11 cellular contexts compared by ENCODE assay signal in the genomic region with DNA sequence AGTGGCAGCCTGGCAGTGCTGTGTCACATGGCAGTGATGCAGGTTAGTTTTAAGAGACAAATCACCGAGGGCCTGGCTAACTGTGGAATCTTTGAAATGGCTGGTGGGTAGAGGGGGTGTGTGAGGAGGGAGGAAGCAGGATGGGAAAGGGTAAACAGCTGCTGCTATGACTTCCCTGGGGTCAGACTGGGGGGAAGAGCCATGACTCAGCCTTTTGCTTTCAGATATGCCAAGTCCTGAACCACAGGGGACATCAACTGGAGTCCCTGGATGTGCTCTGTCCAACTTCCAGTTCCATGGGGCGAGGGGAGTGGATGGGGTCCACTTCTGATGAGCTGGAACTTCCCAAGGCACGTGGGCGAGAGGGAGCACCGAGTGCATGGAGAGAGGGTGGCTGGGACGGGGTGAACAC.
DNase-seq lines count a peak whose midpoint lies in the region; ATAC-seq and TF ChIP-seq lines count a peak whose summit lies in the region.
"Had no signal": no experiment of that assay in that cellular context is flagged by ENCODE, and none has a peak within 500 bp of the region (broad histone marks: within the 10 kb centered on the region; RNA-seq: fewer than 3 reads in every experiment).

No MANE protein-coding gene starts in this region.

- peak; percentile 45 for DNase-seq in ELF-1 (ENCODE audit: low read depth, low spot score)
- peak; percentile 43 for DNase-seq in MV-4-11 (lab: John Stamatoyannopoulos, UW)
- no peak for DNase-seq in dorsolateral prefrontal cortex
- no peak for DNase-seq in osteocyte (ENCODE audit: extremely low spot score, unreplicated experiment)
- DNase-seq in GM13977 (ENCODE audit: low spot score): no peak
- no peak for DNase-seq in immature natural killer cell
- DNase-seq in G401 (ENCODE audit: low spot score): no peak
- DNase-seq: occipital lobe had no signal

- no peak overlapping the region for H3K4me3 Mint-ChIP-seq in osteocyte (ENCODE audit: unreplicated experiment)
- H3K4me3 Mint-ChIP-seq in immature natural killer cell: no peak overlapping the region

- no peak for ATAC-seq in HG03432 (IDR thresholded peaks at IDR 0.05; ENCODE audit: unreplicated experiment)
- ATAC-seq: Panc1 had no signal

- intact Hi-C loops in dorsolateral prefrontal cortex (cut with DNase I): no loop called here

- no peaks in the 10 kb centered on the region for H3K27me3 ChIP-seq in dorsolateral prefrontal cortex

- peaks cover 6% of the 10 kb centered on the region for H3K27me3 Mint-ChIP-seq in osteocyte (ENCODE audit: unreplicated experiment)
- H3K27me3 Mint-ChIP-seq in immature natural killer cell (ENCODE audit: low read depth in 3 of 3): peaks cover 0 to 21% (median 3%) of the 10 kb centered on the region in 3 donors

- no peaks in the 10 kb centered on the region for H3K36me3 Mint-ChIP-seq in osteocyte (ENCODE audit: unreplicated experiment)
- no peaks in the 10 kb centered on the region for H3K36me3 Mint-ChIP-seq in immature natural killer cell

- peak overlapping the region; percentile 70 for H3K27ac Mint-ChIP-seq in osteocyte (ENCODE audit: unreplicated experiment)
- no peak overlapping the region for H3K27ac Mint-ChIP-seq in immature natural killer cell

- H3K4me1 Mint-ChIP-seq in osteocyte (ENCODE audit: unreplicated experiment) (peaks cover 23% of the 10 kb centered on the region), immature natural killer cell (no peaks in the 10 kb centered on the region)

- TF ChIP-seq CTCF in dorsolateral prefrontal cortex (IDR thresholded peaks at IDR 0.05 in 54 of 56, conservative IDR thresholded peaks at IDR 0.05 in 2 of 56; ENCODE audit: low read depth in 1 of 56, partially characterized antibody in 56 of 56) (no peak), osteocyte (IDR thresholded peaks at IDR 0.05) (no peak), GM13977 (IDR thresholded peaks at IDR 0.05; ENCODE audit: extremely low read depth, insufficient read depth, missing control alignments) (no peak)

- peak overlapping the region in 47 of 59 donors; percentile 2 to 88 (median 59) for H3K27ac ChIP-seq in dorsolateral prefrontal cortex

- no peak overlapping the region for H3K4me3 ChIP-seq in dorsolateral prefrontal cortex
- H3K4me3 ChIP-seq: coronary artery had no signal

- in situ Hi-C loops in GM13977 (cut with MboI; ENCODE audit: low pct_unique_long_range_greater_than_20kb, low sequenced_read_pairs, unreplicated experiment): no loop called here
- in situ Hi-C loops in G401 (cut with HindIII; ENCODE audit: low sequenced_read_pairs): no loop called here

- no peaks in the 10 kb centered on the region for H3K9me3 Mint-ChIP-seq in osteocyte (ENCODE audit: unreplicated experiment)
- H3K9me3 Mint-ChIP-seq in immature natural killer cell: no peaks in the 10 kb centered on the region

Comparison
In these comparisons a context has a peak if more than half of its experiments do, and no peak if none do; other contexts are left out.
1. DNase-seq: peak in ELF-1 (single experiment) and MV-4-11 (single experiment); none in dorsolateral prefrontal cortex (0 of 10), osteocyte (single experiment), GM13977 (single experiment), immature natural killer cell (0 of 3) and G401 (single experiment).